11 cellular contexts compared by ENCODE assay signal in the genomic region with DNA sequence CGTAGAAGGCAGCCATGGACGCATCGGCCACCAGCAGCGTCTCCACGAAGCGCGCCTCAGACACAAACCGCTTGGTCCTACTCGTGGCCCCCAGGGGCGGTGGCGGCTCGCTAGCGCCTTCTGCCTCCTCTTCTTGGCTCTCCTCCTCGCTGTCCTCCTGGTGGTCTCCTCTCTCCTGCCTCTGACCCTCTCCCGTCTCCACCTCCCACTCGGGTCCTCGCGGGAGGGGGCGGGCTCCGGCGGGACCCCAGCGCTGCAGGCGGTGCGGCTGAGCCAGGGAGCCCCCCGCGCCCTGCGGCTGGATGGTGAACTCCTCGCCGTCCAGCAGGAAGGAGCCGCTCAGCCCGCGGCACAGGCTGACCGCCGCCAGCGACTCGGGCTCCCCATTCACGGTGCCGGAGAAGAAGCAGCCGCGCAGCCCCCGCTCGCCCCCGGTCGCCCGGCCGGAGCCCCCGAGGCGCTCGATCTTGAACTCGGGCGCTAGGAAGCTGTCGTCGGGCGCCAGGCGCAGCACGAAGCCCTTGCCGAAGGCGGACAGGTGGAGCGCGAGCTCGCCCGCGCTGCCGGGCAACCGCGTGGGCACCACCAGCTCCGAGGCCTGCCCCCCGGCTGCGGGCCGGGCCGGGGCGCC. TPM values are rescaled to one million over a fixed set of nuclear protein-coding genes. Genes with fewer than 3 reads are reported as not detected.
DNase-seq lines count a peak whose midpoint lies in the region; ATAC-seq, FAIRE-seq and TF ChIP-seq lines count a peak whose summit lies in the region.
"Had no signal": no experiment of that assay in that cellular context is flagged by ENCODE, and none has a peak within 500 bp of the region (broad histone marks: within the 10 kb centered on the region; RNA-seq: fewer than 3 reads in every experiment).

No MANE protein-coding gene starts in this region.

- no peaks in the 10 kb centered on the region for H3K36me3 ChIP-seq in BLaER1 treated with 17β-estradiol and CSF1 and Interleukin-3, amounts not matched to agents 10 nM and 100 nM
- H3K36me3 ChIP-seq in fibroblast of lung (ENCODE audit: control insufficient read depth, insufficient read depth, low read length) (no peaks in the 10 kb centered on the region), small intestine (ENCODE audit: control insufficient read depth in 2 of 2, insufficient read depth in 2 of 2, low read length in 2 of 2) (no peaks in the 10 kb centered on the region)

- peak; percentile 14 to 34 for TF ChIP-seq CTCF in fibroblast of lung (conservative IDR thresholded peaks at IDR 0.05 in 1 of 2, IDR thresholded peaks at IDR 0.05 in 1 of 2; ENCODE audit: low read depth in 1 of 2, low read length in 2 of 2)
- TF ChIP-seq CTCF in RWPE1 (conservative IDR thresholded peaks at IDR 0.05; ENCODE audit: low read depth), result no peak

- CTCF ChIA-PET in RWPE1 (lab: Yijun Ruan, JAX), result interaction anchor here (1.0 to 1.3 kb wide), 2 partner anchors 14 to 432 kb away, joined by 3 to 4 read pairs; no protein-coding TSS in a partner anchor

- FAIRE-seq in small intestine (lab: Jason Lieb, UNC), result no peak

- peaks cover 5 to 22% (median 17%) of the 10 kb centered on the region in 10 experiments; a peak in 14 of 20 replicates for H3K4me1 ChIP-seq in BLaER1 treated with 17β-estradiol and CSF1 and Interleukin-3, amounts not matched to agents 10 nM and 100 nM
- H3K4me1 ChIP-seq in fibroblast of lung (ENCODE audit: control insufficient read depth, extremely low read depth, insufficient read depth, low read length) (peaks cover 9% of the 10 kb centered on the region), small intestine (ENCODE audit: control insufficient read depth in 2 of 2, insufficient read depth in 1 of 2, low read depth in 1 of 2, low read length in 1 of 2) (no peaks in the 10 kb centered on the region)

- no peak overlapping the region for H3K27ac ChIP-seq in BLaER1 treated with 17β-estradiol and CSF1 and Interleukin-3, amounts not matched to agents 10 nM and 100 nM
- no peak overlapping the region for H3K27ac ChIP-seq in fibroblast of lung (ENCODE audit: insufficient read depth, low read length)
- H3K27ac ChIP-seq in small intestine (ENCODE audit: low read depth in 1 of 2, low read length in 1 of 2), result no peak overlapping the region
- H3K27ac ChIP-seq in RWPE1, result no peak overlapping the region

- H3K27me3 ChIP-seq in BLaER1 treated with 17β-estradiol and CSF1 and Interleukin-3, amounts not matched to agents 10 nM and 100 nM, result peaks cover 63 to 82% (median 68%) of the 10 kb centered on the region in 11 experiments
- H3K27me3 ChIP-seq in fibroblast of lung (ENCODE audit: control insufficient read depth, insufficient read depth, low read length), result peaks cover 60% of the 10 kb centered on the region
- peaks cover 15 to 18% of the 10 kb centered on the region in 2 donors for H3K27me3 ChIP-seq in small intestine (ENCODE audit: control insufficient read depth in 2 of 2, insufficient read depth in 2 of 2, low read length in 2 of 2)

- H3K9ac ChIP-seq in BLaER1 treated with 17β-estradiol and CSF1 and Interleukin-3, amounts not matched to agents 10 nM and 100 nM, result no peak overlapping the region; a peak in 1 of 22 replicates
- peak overlapping the region; percentile 37 for H3K9ac ChIP-seq in fibroblast of lung (ENCODE audit: insufficient read depth, low read length)

- H3K79me2 ChIP-seq in fibroblast of lung (ENCODE audit: control insufficient read depth, insufficient read depth, low read length), result no peaks in the 10 kb centered on the region

- peak overlapping the region; percentile 68 to 89 (median 80) for H3K4me2 ChIP-seq in BLaER1 treated with 17β-estradiol and CSF1 and Interleukin-3, amounts not matched to agents 10 nM and 100 nM
- peak overlapping the region; percentile 51 for H3K4me2 ChIP-seq in fibroblast of lung (ENCODE audit: extremely low read depth, insufficient read depth, low read length)

- peak; percentile 62 for DNase-seq in NCI-H69 (lab: John Stamatoyannopoulos, UW)
- peak in 1 of 2 donors; percentile 9 for DNase-seq in fibroblast of lung (ENCODE audit: low read depth in 2 of 2)
- DNase-seq in nucleus accumbens (lab: John Stamatoyannopoulos, UW), result peak in 37 of 56 donors; percentile 10 to 66 (median 38)
- no peak for DNase-seq in small intestine
- DNase-seq in RWPE1 (ENCODE audit: low spot score), result no peak
- DNase-seq: activated naive CD4-positive, alpha-beta T cell treated with anti-CD3 and anti-CD28 coated beads, Interleukin-2, amount 10 ng/mL, durations not matched to agents 7 days and 5 days; NCI-H187 had no signal

- POLR2A ChIA-PET in RWPE1 (lab: Yijun Ruan, JAX; ENCODE audit: low non-redundant PET), result no interaction called here

- H3K4me3 ChIP-seq in BLaER1 treated with 17β-estradiol and CSF1 and Interleukin-3, amounts not matched to agents 10 nM and 100 nM, result peak overlapping the region; percentile 27 to 62 (median 48); a peak in 19 of 20 replicates
- H3K4me3 ChIP-seq in fibroblast of lung (replicated peaks in 1 of 4; ENCODE audit: control extremely low read depth in 1 of 4, insufficient read depth in 1 of 4, low read depth in 3 of 4, low read length in 4 of 4) (peak overlapping the region in 3 of 4 experiments; percentile 36 to 67 (median 37)), small intestine (ENCODE audit: low read depth in 1 of 2, low read length in 2 of 2) (peak overlapping the region in 1 of 2 donors; percentile 40)

- 1 to 4% (median 1%) methylated on average over 61 to 72 of the region's 72 CpGs for WGBS in small intestine, 3 donors

- H2AFZ ChIP-seq in fibroblast of lung (ENCODE audit: low read length), result peak overlapping the region; percentile 20

- no peaks in the 10 kb centered on the region for H3K9me3 ChIP-seq in BLaER1 treated with 17β-estradiol and CSF1 and Interleukin-3, amounts not matched to agents 10 nM and 100 nM (replicated peaks in 1 of 11)
- H3K9me3 ChIP-seq in fibroblast of lung (ENCODE audit: control insufficient read depth, insufficient read depth, low read depth, low read length) (no peaks in the 10 kb centered on the region), small intestine (ENCODE audit: control insufficient read depth, low read depth) (no peaks in the 10 kb centered on the region)

- ATAC-seq in GM21737 (IDR thresholded peaks at IDR 0.05; ENCODE audit: unreplicated experiment) (no peak), GM18873 (IDR thresholded peaks at IDR 0.05; ENCODE audit: low FRiP score, unreplicated experiment) (no peak)

- H4K20me1 ChIP-seq in BLaER1 treated with 17β-estradiol and CSF1 and Interleukin-3, amounts not matched to agents 10 nM and 100 nM, result peaks cover 0 to 58% (median 36%) of the 10 kb centered on the region in 11 experiments; a peak in 17 of 22 replicates
- no peaks in the 10 kb centered on the region for H4K20me1 ChIP-seq in fibroblast of lung (ENCODE audit: control insufficient read depth, extremely low read depth, insufficient read depth, low read length)

RNA-seq across cellular contexts. Expression of a gene that starts 0.7 kb away (rescaled TPM):
- total RNA-seq in fibroblast of lung, result 8.5 and 15.0 TPM in 2 replicates
- polyA plus RNA-seq in fibroblast of lung (17.5 and 18.8 TPM in 2 replicates), small intestine (1 to 10 TPM in 1 of 3 donors, not detected in 2; 1.9 TPM)
- polyA plus RNA-seq in fibroblast of lung (2012), result 19.6 and 21.9 TPM in 2 replicates
- polyA minus RNA-seq in fibroblast of lung (ENCODE audit: low replicate concordance), result 16.6 and 17.2 TPM in 2 replicates
- total RNA-seq: renal cortical epithelial cell had no signal

RNA-seq across cellular contexts. Expression of a gene that starts 20.7 kb away (rescaled TPM):
- 23.4 and 24.9 TPM in 2 replicates for total RNA-seq in fibroblast of lung
- polyA plus RNA-seq in fibroblast of lung, result 14.9 and 18.2 TPM in 2 replicates
- 22.3 and 26.8 TPM in 2 replicates for polyA plus RNA-seq in fibroblast of lung (2012)
- polyA minus RNA-seq in fibroblast of lung (ENCODE audit: low replicate concordance), result 54.4 and 58.7 TPM in 2 replicates
- polyA plus RNA-seq in small intestine, result 1 to 10 TPM in 1 of 3 donors, under 1 TPM in 1, not detected in 1; 0.27 to 7.2 TPM

Comparison
In these comparisons a context has a peak if more than half of its experiments do, and no peak if none do; other contexts are left out.
1. DNase-seq: peak in NCI-H69 (single experiment) and nucleus accumbens (37 of 56); none in small intestine (single experiment) and RWPE1 (single experiment).
2. RNA of a gene that starts 0.7 kb away (polyA plus RNA-seq): 17.5 to 21.9 TPM in fibroblast of lung; 1.9 TPM in small intestine; every median in the first group is over 4 times any median in the second.